30 cellular contexts compared by ENCODE assay signal in the genomic region with DNA sequence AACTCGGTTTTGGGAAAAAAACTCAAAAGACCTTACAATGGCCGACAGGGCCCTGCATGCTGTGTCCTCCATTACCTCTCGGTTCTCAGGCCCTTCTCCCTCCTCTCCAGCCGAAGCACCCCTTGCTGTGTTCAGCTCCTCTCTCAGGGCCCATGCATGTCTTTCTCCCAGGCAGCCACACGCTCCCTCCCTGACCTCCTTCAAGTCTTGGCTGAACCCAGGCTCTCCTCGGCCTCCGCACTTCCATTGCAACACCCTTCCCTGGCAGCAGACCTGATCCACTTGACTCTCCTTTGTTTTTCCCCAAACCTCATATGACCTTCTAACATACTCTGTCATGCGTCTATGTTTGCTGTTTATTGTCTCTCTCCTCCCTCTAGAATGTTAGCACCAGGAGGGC.
DNase-seq lines count a peak whose midpoint lies in the region; ATAC-seq and TF ChIP-seq lines count a peak whose summit lies in the region.
"Had no signal": no experiment of that assay in that cellular context is flagged by ENCODE, and none has a peak within 500 bp of the region (broad histone marks: within the 10 kb centered on the region; RNA-seq: fewer than 3 reads in every experiment).

No MANE protein-coding gene starts in this region.

- CTCF ChIA-PET in SK-N-SH (lab: Yijun Ruan, JAX) = no interaction called here

- H3K4me1 ChIP-seq in SK-N-SH (ENCODE audit: control insufficient read depth in 1 of 2, insufficient read depth in 2 of 2, low read depth in 1 of 2, low read length in 1 of 2) (no peaks in the 10 kb centered on the region), upper lobe of right lung (no peaks in the 10 kb centered on the region), GM23248 (ENCODE audit: insufficient read depth) (peaks cover 8% of the 10 kb centered on the region; the same call in 1 of the 2 replicates)
- H3K4me1 ChIP-seq: gastrocnemius medialis, thyroid gland had no signal

- TF ChIP-seq RAD21 in SK-N-SH (IDR thresholded peaks at IDR 0.05; ENCODE audit: low read length) = no peak

- WGBS in SK-N-SH (ENCODE audit: low lambda C conversion rate) = 41% methylated on average over 8 of the region's 8 CpGs
- 70 to 71% methylated on average over 8 of the region's 8 CpGs for WGBS in GM23248 (ENCODE audit: low coverage in 1 of 2, low lambda C conversion rate in 2 of 2, missing lambda C conversion rate in 2 of 2), 2 experiments

- H3K79me2 ChIP-seq in SK-N-SH (ENCODE audit: insufficient read depth) = no peaks in the 10 kb centered on the region
- H3K79me2 ChIP-seq in GM23248 (ENCODE audit: insufficient read depth) = no peaks in the 10 kb centered on the region
- H3K79me2 ChIP-seq: hepatocyte had no signal

- DNase-seq in SK-N-SH = peak; percentile 2
- peak; percentile 47 for DNase-seq in coronary artery (ENCODE audit: low spot score)
- peak; percentile 5 for DNase-seq in iPS-NIHi7 (ENCODE audit: extremely low spot score)
- DNase-seq in upper lobe of right lung = peak; percentile 67
- no peak for DNase-seq in NCI-H446 treated with DMSO at 0.1 percent for 48 hours (lab: John Stamatoyannopoulos, UW)
- no peak for DNase-seq in GM23248
- DNase-seq in activated T-helper 2 cell treated with anti-CD3 and anti-CD28 coated beads, Interferon-gamma antibody, Interleukin-2, Interleukin-4, amounts not matched to agents 10 μg/mL and 5 μg/mL and 100 μg/mL, durations not matched to agents 14 hours and 24 hours and 36 hours (ENCODE audit: low spot score) = no peak
- DNase-seq: 8988T; activated CD4-positive, alpha-beta memory T cell treated with anti-CD3 and anti-CD28 coated beads, Interleukin-2, amount 10 ng/mL, durations not matched to agents 7 days and 5 days; activated CD4-positive, CD25-positive, alpha-beta regulatory T cell treated with anti-CD3 and anti-CD28 coated beads, Interleukin-2, amount 50 U/mL, for 72 hours; activated CD8-positive, alpha-beta memory T cell treated with anti-CD3 and anti-CD28 coated beads, Interleukin-2, amount 50 U/mL, for 4 hours; activated naive CD4-positive, alpha-beta T cell treated with Interleukin-2 at 50 U/mL for 16 hours; C1 segment of cervical spinal cord; Caco-2; caudate nucleus; dermis blood vessel endothelial cell; esophagus squamous epithelium; gastrocnemius medialis; GOT3; KBM-7; MM.1S; NCI-H1105 treated with DMSO at 0.1 percent for 48 hours; NCI-H187 treated with DMSO at 0.1 percent for 48 hours; NCI-H526; stimulated activated CD4-positive, alpha-beta T cell treated with anti-CD3 and anti-CD28 coated beads, Interleukin-4, amount 100 ng/mL, for 1 hour had no signal

- no peak for TF ChIP-seq CTCF in SK-N-SH (IDR thresholded peaks at IDR 0.05)
- no peak for TF ChIP-seq CTCF in coronary artery (IDR thresholded peaks at IDR 0.05)
- TF ChIP-seq CTCF in upper lobe of right lung (IDR thresholded peaks at IDR 0.05) = no peak

- H3K27ac Mint-ChIP-seq in activated T-helper 2 cell treated with anti-CD3 and anti-CD28 coated beads, Interferon-gamma antibody, Interleukin-2, Interleukin-4, amounts not matched to agents 10 μg/mL and 5 μg/mL and 100 μg/mL, durations not matched to agents 14 hours and 24 hours and 36 hours = no peak overlapping the region
- H3K27ac Mint-ChIP-seq: activated CD4-positive, alpha-beta memory T cell treated with anti-CD3 and anti-CD28 coated beads, Interleukin-2, amount 10 ng/mL, durations not matched to agents 7 days and 5 days; mesothelial cell of epicardium; progenitor cell of endocrine pancreas had no signal

- POLR2A ChIA-PET in SK-N-SH (lab: Yijun Ruan, JAX) = no interaction called here

- no peak overlapping the region for H3K4me3 Mint-ChIP-seq in activated T-helper 2 cell treated with anti-CD3 and anti-CD28 coated beads, Interferon-gamma antibody, Interleukin-2, Interleukin-4, amounts not matched to agents 10 μg/mL and 5 μg/mL and 100 μg/mL, durations not matched to agents 14 hours and 24 hours and 36 hours (ENCODE audit: low read depth)
- H3K4me3 Mint-ChIP-seq: activated CD4-positive, alpha-beta memory T cell treated with anti-CD3 and anti-CD28 coated beads, Interleukin-2, amount 10 ng/mL, durations not matched to agents 7 days and 5 days; mesothelial cell of epicardium had no signal

- H3K9me2 ChIP-seq in SK-N-SH (no peaks in the 10 kb centered on the region), GM23248 (ENCODE audit: insufficient read depth) (no peaks in the 10 kb centered on the region)

- H3K27me3 ChIP-seq in SK-N-SH (ENCODE audit: insufficient read depth) (peaks cover 9% of the 10 kb centered on the region; the same call in 1 of the 2 replicates), upper lobe of right lung (no peaks in the 10 kb centered on the region), GM23248 (replicated peaks; ENCODE audit: insufficient read depth) (no peaks in the 10 kb centered on the region)
- H3K27me3 ChIP-seq: esophagus squamous epithelium, gastrocnemius medialis, hepatocyte, thyroid gland had no signal

- H2AFZ ChIP-seq in SK-N-SH (ENCODE audit: low read depth) (no peak overlapping the region), GM23248 (no peak overlapping the region)
- H2AFZ ChIP-seq: hepatocyte had no signal

- no peaks in the 10 kb centered on the region for H4K20me1 ChIP-seq in SK-N-SH (ENCODE audit: insufficient read depth)
- no peaks in the 10 kb centered on the region for H4K20me1 ChIP-seq in GM23248 (ENCODE audit: insufficient read depth)

- H3F3A ChIP-seq in SK-N-SH (replicated peaks; ENCODE audit: insufficient read depth) (no peaks in the 10 kb centered on the region), GM23248 (ENCODE audit: insufficient read depth) (no peaks in the 10 kb centered on the region)

- H3K36me3 ChIP-seq in SK-N-SH (replicated peaks in 1 of 2; ENCODE audit: control insufficient read depth in 1 of 2, insufficient read depth in 2 of 2, low read length in 1 of 2) (no peaks in the 10 kb centered on the region), upper lobe of right lung (no peaks in the 10 kb centered on the region), GM23248 (ENCODE audit: low read depth) (no peaks in the 10 kb centered on the region)
- H3K36me3 ChIP-seq: esophagus squamous epithelium, gastrocnemius medialis, thyroid gland had no signal

- H3K27me3 Mint-ChIP-seq in activated T-helper 2 cell treated with anti-CD3 and anti-CD28 coated beads, Interferon-gamma antibody, Interleukin-2, Interleukin-4, amounts not matched to agents 10 μg/mL and 5 μg/mL and 100 μg/mL, durations not matched to agents 14 hours and 24 hours and 36 hours (ENCODE audit: low read depth) = no peaks in the 10 kb centered on the region
- H3K27me3 Mint-ChIP-seq: activated CD4-positive, alpha-beta memory T cell treated with anti-CD3 and anti-CD28 coated beads, Interleukin-2, amount 10 ng/mL, durations not matched to agents 7 days and 5 days had no signal

- in situ Hi-C loops in GM23248 (cut with MboI) = no loop called here

- H3K4me3 ChIP-seq in SK-N-SH (ENCODE audit: low read depth in 2 of 2, low read length in 1 of 2) = no peak overlapping the region
- H3K4me3 ChIP-seq in coronary artery = no peak overlapping the region
- no peak overlapping the region for H3K4me3 ChIP-seq in upper lobe of right lung
- H3K4me3 ChIP-seq in GM23248 = no peak overlapping the region
- H3K4me3 ChIP-seq: esophagus squamous epithelium, gastrocnemius medialis, hepatocyte, thyroid gland had no signal

- no peak overlapping the region for H3K9ac ChIP-seq in SK-N-SH
- H3K9ac ChIP-seq in GM23248 = no peak overlapping the region

- no peak for TF ChIP-seq EP300 in SK-N-SH (IDR thresholded peaks at IDR 0.05; ENCODE audit: borderline replicate concordance in 1 of 2, low read depth in 1 of 2, low read length in 1 of 2)

- no peaks in the 10 kb centered on the region for H3K9me3 ChIP-seq in SK-N-SH
- no peaks in the 10 kb centered on the region for H3K9me3 ChIP-seq in upper lobe of right lung
- no peaks in the 10 kb centered on the region for H3K9me3 ChIP-seq in GM23248 (ENCODE audit: low read depth)
- H3K9me3 ChIP-seq: Caco-2, esophagus squamous epithelium, gastrocnemius medialis, thyroid gland had no signal

- no peaks in the 10 kb centered on the region for H3K4me1 Mint-ChIP-seq in activated T-helper 2 cell treated with anti-CD3 and anti-CD28 coated beads, Interferon-gamma antibody, Interleukin-2, Interleukin-4, amounts not matched to agents 10 μg/mL and 5 μg/mL and 100 μg/mL, durations not matched to agents 14 hours and 24 hours and 36 hours (ENCODE audit: low read depth)
- H3K4me1 Mint-ChIP-seq: activated CD4-positive, alpha-beta memory T cell treated with anti-CD3 and anti-CD28 coated beads, Interleukin-2, amount 10 ng/mL, durations not matched to agents 7 days and 5 days had no signal

- H3K27ac ChIP-seq in SK-N-SH (ENCODE audit: low read depth in 2 of 2, low read length in 1 of 2) (no peak overlapping the region), coronary artery (no peak overlapping the region), upper lobe of right lung (no peak overlapping the region), GM23248 (no peak overlapping the region)
- H3K27ac ChIP-seq: gastrocnemius medialis, hepatocyte, thyroid gland had no signal

- H3K9me3 Mint-ChIP-seq in activated T-helper 2 cell treated with anti-CD3 and anti-CD28 coated beads, Interferon-gamma antibody, Interleukin-2, Interleukin-4, amounts not matched to agents 10 μg/mL and 5 μg/mL and 100 μg/mL, durations not matched to agents 14 hours and 24 hours and 36 hours = no peaks in the 10 kb centered on the region
- H3K9me3 Mint-ChIP-seq: activated CD4-positive, alpha-beta memory T cell treated with anti-CD3 and anti-CD28 coated beads, Interleukin-2, amount 10 ng/mL, durations not matched to agents 7 days and 5 days; mesothelial cell of epicardium had no signal

- H3K4me2 ChIP-seq in SK-N-SH (no peak overlapping the region), GM23248 (ENCODE audit: unreplicated experiment) (no peak overlapping the region)
- H3K4me2 ChIP-seq: hepatocyte had no signal

- ATAC-seq in SK-N-SH treated with all-trans-retinoic acid at 6 μM for 48 hours (no peak), upper lobe of right lung (peak; percentile 38)
- ATAC-seq: gastrocnemius medialis had no signal

- no peaks in the 10 kb centered on the region for H3K36me3 Mint-ChIP-seq in activated T-helper 2 cell treated with anti-CD3 and anti-CD28 coated beads, Interferon-gamma antibody, Interleukin-2, Interleukin-4, amounts not matched to agents 10 μg/mL and 5 μg/mL and 100 μg/mL, durations not matched to agents 14 hours and 24 hours and 36 hours (ENCODE audit: low read depth)
- H3K36me3 Mint-ChIP-seq: mesothelial cell of epicardium had no signal

- intact Hi-C loops in upper lobe of right lung (cut with DNase I) = no loop called here
- intact Hi-C loops in activated T-helper 2 cell treated with anti-CD3 and anti-CD28 coated beads, Interferon-gamma antibody, Interleukin-2, Interleukin-4, amounts not matched to agents 10 μg/mL and 5 μg/mL and 100 μg/mL, durations not matched to agents 14 hours and 24 hours and 36 hours (cut with micrococcal nuclease) = no loop called here

TF ChIP-seq in SK-N-SH treated with all-trans-retinoic acid at 6 μM for 48 hours, 23 proteins besides CTCF, POLR2A, EP300 and RAD21 (continues in another document):
- TF ChIP-seq ZFP30 (CRISPR knock-in tag; IDR thresholded peaks at IDR 0.05) = no peak

Comparison
In these comparisons a context has a peak if more than half of its experiments do, and no peak if none do; other contexts are left out.
1. DNase-seq: peak in SK-N-SH (single experiment), coronary artery (single experiment), iPS-NIHi7 (single experiment) and upper lobe of right lung (single experiment); none in NCI-H446 treated with DMSO at 0.1 percent for 48 hours (single experiment), GM23248 (single experiment) and activated T-helper 2 cell treated with anti-CD3 and anti-CD28 coated beads, Interferon-gamma antibody, Interleukin-2, Interleukin-4, amounts not matched to agents 10 μg/mL and 5 μg/mL and 100 μg/mL, durations not matched to agents 14 hours and 24 hours and 36 hours (single experiment).